Comparison of ENCODE assay signal across 17 cellular contexts in the genomic region with DNA sequence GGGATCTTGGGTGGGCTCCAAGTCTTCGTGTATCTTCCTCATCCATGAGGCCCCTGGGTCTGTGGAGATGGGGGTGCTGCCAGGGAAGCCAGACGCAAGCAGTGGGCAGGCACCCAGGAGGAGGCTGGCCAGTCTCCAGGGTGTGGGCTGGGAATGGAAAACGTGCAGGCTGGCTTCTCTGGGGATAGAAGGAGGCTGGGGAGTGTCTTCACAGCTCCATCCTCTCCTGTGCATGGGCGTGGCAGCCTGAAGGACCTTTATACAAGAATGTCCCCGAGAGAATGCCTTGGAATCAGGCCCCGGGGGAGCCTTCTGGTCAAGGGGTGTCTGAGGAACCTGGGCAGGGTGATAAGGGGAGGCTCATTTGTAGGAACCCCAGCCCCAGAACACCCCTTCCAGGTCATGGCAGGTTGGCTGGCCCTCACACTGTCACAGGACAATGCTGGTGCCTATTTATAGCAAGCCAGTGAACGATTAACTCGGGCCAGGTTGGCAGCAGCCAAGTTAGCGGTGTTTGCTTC. TPM values are rescaled to one million over a fixed set of nuclear protein-coding genes. Genes with fewer than 3 reads are reported as not detected.
DNase-seq lines count a peak whose midpoint lies in the region; ATAC-seq and TF ChIP-seq lines count a peak whose summit lies in the region.
"Had no signal": no experiment of that assay in that cellular context is flagged by ENCODE, and none has a peak within 500 bp of the region (broad histone marks: within the 10 kb centered on the region; RNA-seq: fewer than 3 reads in every experiment).

No MANE protein-coding gene starts in this region.

- peaks cover 8% of the 10 kb centered on the region for H3K9me3 Mint-ChIP-seq in activated CD8-positive, alpha-beta T cell treated with anti-CD3 and anti-CD28 coated beads for 36 hours

- intact Hi-C loops in left lung (cut with DNase I): no loop called here
- intact Hi-C loops in stomach (cut with DNase I; ENCODE audit: low total_unique reads): no loop called here
- intact Hi-C loops in activated CD8-positive, alpha-beta T cell treated with anti-CD3 and anti-CD28 coated beads for 36 hours (cut with micrococcal nuclease): no loop called here

- no peak overlapping the region for H3K27ac ChIP-seq in left lung
- H3K27ac ChIP-seq in stomach: peak overlapping the region in 4 of 5 donors; percentile 17 to 52 (median 46)
- H3K27ac ChIP-seq: breast epithelium, C4-2B had no signal

- 14 to 29% (median 17%) methylated on average over 9 of the region's 9 CpGs for WGBS in stomach, 5 donors

- H3K4me1 Mint-ChIP-seq in activated CD8-positive, alpha-beta T cell treated with anti-CD3 and anti-CD28 coated beads for 36 hours (ENCODE audit: low read depth): no peaks in the 10 kb centered on the region
- H3K4me1 Mint-ChIP-seq: stimulated activated naive CD8-positive, alpha-beta T cell treated with anti-CD3 and anti-CD28 coated beads, Interleukin-15, amount 100 ng/mL, for 72 hours had no signal

- no peak for TF ChIP-seq POLR2A in stomach (IDR thresholded peaks at IDR 0.05)

- H3K27me3 Mint-ChIP-seq in activated CD8-positive, alpha-beta T cell treated with anti-CD3 and anti-CD28 coated beads for 36 hours: no peaks in the 10 kb centered on the region
- H3K27me3 Mint-ChIP-seq: stimulated activated naive CD8-positive, alpha-beta T cell treated with anti-CD3 and anti-CD28 coated beads, Interleukin-15, amount 100 ng/mL, for 72 hours had no signal

- H3K9me3 ChIP-seq in MG63 (peaks cover 3% of the 10 kb centered on the region; the same call in 1 of the 2 replicates), left lung (peaks cover 0 to 7% of the 10 kb centered on the region in 2 donors), stomach (peaks cover 0 to 6% (median 0%) of the 10 kb centered on the region in 4 donors)
- H3K9me3 ChIP-seq: breast epithelium had no signal

- H3K27ac Mint-ChIP-seq in activated CD8-positive, alpha-beta T cell treated with anti-CD3 and anti-CD28 coated beads for 36 hours: no peak overlapping the region

- POLR2A ChIA-PET in activated CD8-positive, alpha-beta T cell treated with anti-CD3 and anti-CD28 coated beads for 36 hours (lab: Charles Lee): no interaction called here

- H3K27me3 ChIP-seq in MG63 (peaks cover 3% of the 10 kb centered on the region; the same call in 1 of the 2 replicates), left lung (no peaks in the 10 kb centered on the region), stomach (no peaks in the 10 kb centered on the region)
- H3K27me3 ChIP-seq: breast epithelium had no signal

- no peak overlapping the region for H3K4me3 Mint-ChIP-seq in activated CD8-positive, alpha-beta T cell treated with anti-CD3 and anti-CD28 coated beads for 36 hours
- H3K4me3 Mint-ChIP-seq: stimulated activated naive CD8-positive, alpha-beta T cell treated with anti-CD3 and anti-CD28 coated beads, Interleukin-15, amount 100 ng/mL, for 72 hours had no signal

- CTCF ChIA-PET in activated CD8-positive, alpha-beta T cell treated with anti-CD3 and anti-CD28 coated beads for 36 hours (lab: Charles Lee): interaction anchor here (1.1 kb wide), 1 partner anchor 30 kb away, joined by 5 read pairs; no protein-coding TSS in a partner anchor

- peaks cover 5% of the 10 kb centered on the region for H3K36me3 Mint-ChIP-seq in activated CD8-positive, alpha-beta T cell treated with anti-CD3 and anti-CD28 coated beads for 36 hours (ENCODE audit: low read depth)

- TF ChIP-seq CTCF in left lung (IDR thresholded peaks at IDR 0.05) (no peak), stomach (IDR thresholded peaks at IDR 0.05) (no peak)
- no peak for TF ChIP-seq CTCF in activated CD8-positive, alpha-beta T cell treated with anti-CD3 and anti-CD28 coated beads for 36 hours (IDR thresholded peaks at IDR 0.05)

- no peaks in the 10 kb centered on the region for H3K4me1 ChIP-seq in left lung
- H3K4me1 ChIP-seq in stomach: peaks cover 10 to 27% (median 18%) of the 10 kb centered on the region in 4 donors

- DNase-seq in MG63 (peak; percentile 43), cerebellar cortex (ENCODE audit: low spot score) (peak; percentile 52), left lung (peak in 1 of 2 donors; percentile 37), stomach (peak; percentile 78), T-helper 2 cell (no peak), H4 (ENCODE audit: low spot score) (no peak)
- DNase-seq in activated CD4-positive, alpha-beta T cell treated with anti-CD3 and anti-CD28 coated beads for 4 hours: no peak
- no peak for DNase-seq in activated CD8-positive, alpha-beta T cell treated with anti-CD3 and anti-CD28 coated beads for 36 hours
- DNase-seq: activated CD4-positive, alpha-beta T cell treated with anti-CD3 and anti-CD28 coated beads for 48 hours; midbrain; NCI-H2171; OCI-M1; stimulated activated naive CD8-positive, alpha-beta T cell treated with anti-CD3 and anti-CD28 coated beads, Interleukin-15, amount 100 ng/mL, for 72 hours had no signal

- H3K36me3 ChIP-seq in MG63 (no peaks in the 10 kb centered on the region), left lung (no peaks in the 10 kb centered on the region), stomach (no peaks in the 10 kb centered on the region)
- H3K36me3 ChIP-seq: breast epithelium had no signal

- H3K4me3 ChIP-seq in MG63 (no peak overlapping the region), left lung (no peak overlapping the region), stomach (no peak overlapping the region)
- H3K4me3 ChIP-seq: breast epithelium had no signal

- no peak for TF ChIP-seq EP300 in stomach (IDR thresholded peaks at IDR 0.05)

- peak; percentile 87 for ATAC-seq in left lung
- ATAC-seq in activated CD8-positive, alpha-beta T cell treated with anti-CD3 and anti-CD28 coated beads for 36 hours: no peak
- ATAC-seq: stimulated activated naive CD8-positive, alpha-beta T cell treated with anti-CD3 and anti-CD28 coated beads, Interleukin-15, amount 100 ng/mL, for 72 hours had no signal

RNA-seq across cellular contexts. Expression of a gene that starts 14.0 kb away (rescaled TPM):
- total RNA-seq in MG63 (2014; rRNA removed; shearing (Covaris generic); ENCODE audit: low replicate concordance): not detected in 2 replicates
- total RNA-seq in left lung (1 to 10 TPM; 2.0 to 2.8 TPM), stomach (1 to 10 TPM; 1.3 to 4.7 (median 4.0) TPM)
- under 1 TPM; 0.68 to 0.80 (median 0.76) TPM for polyA plus RNA-seq in stomach
- total RNA-seq in H4 (2014; rRNA removed; shearing (Covaris generic)): 0.23 TPM in 1 of 2 replicates, not detected in the other
- total RNA-seq in activated CD8-positive, alpha-beta T cell treated with anti-CD3 and anti-CD28 coated beads for 36 hours: under 1 TPM in 1 of 2 experiments, not detected in 1; 0.13 TPM
- total RNA-seq: LHCN-M2 had no signal

RNA-seq across cellular contexts. Expression of a gene that starts 45.5 kb away (rescaled TPM):
- total RNA-seq in MG63 (2014; rRNA removed; shearing (Covaris generic); ENCODE audit: low replicate concordance): not detected in 2 replicates
- total RNA-seq in left lung (not detected), stomach (not detected)
- polyA plus RNA-seq in stomach: not detected
- not detected in 2 replicates for total RNA-seq in H4 (2014; rRNA removed; shearing (Covaris generic))
- total RNA-seq in activated CD8-positive, alpha-beta T cell treated with anti-CD3 and anti-CD28 coated beads for 36 hours: not detected
- total RNA-seq: breast epithelium; LHCN-M2; T-helper 1 cell treated with Interleukin-12 subunit alpha and Interleukin-12 subunit beta and Interleukin-4 antibody, amounts not matched to agents 30 ng/mL and 1 ng/mL, for 36 hours had no signal

Comparison
In these comparisons a context has a peak if more than half of its experiments do, and no peak if none do; other contexts are left out.
1. DNase-seq: peak in MG63 (single experiment), cerebellar cortex (single experiment) and stomach (single experiment); none in T-helper 2 cell (0 of 5), H4 (single experiment), activated CD4-positive, alpha-beta T cell treated with anti-CD3 and anti-CD28 coated beads for 4 hours (0 of 2) and activated CD8-positive, alpha-beta T cell treated with anti-CD3 and anti-CD28 coated beads for 36 hours (single experiment).
2. H3K27ac ChIP-seq: peak in stomach (4 of 5); none in left lung (0 of 2).